ENCODE assay signal across 15 cellular contexts in the genomic region with DNA sequence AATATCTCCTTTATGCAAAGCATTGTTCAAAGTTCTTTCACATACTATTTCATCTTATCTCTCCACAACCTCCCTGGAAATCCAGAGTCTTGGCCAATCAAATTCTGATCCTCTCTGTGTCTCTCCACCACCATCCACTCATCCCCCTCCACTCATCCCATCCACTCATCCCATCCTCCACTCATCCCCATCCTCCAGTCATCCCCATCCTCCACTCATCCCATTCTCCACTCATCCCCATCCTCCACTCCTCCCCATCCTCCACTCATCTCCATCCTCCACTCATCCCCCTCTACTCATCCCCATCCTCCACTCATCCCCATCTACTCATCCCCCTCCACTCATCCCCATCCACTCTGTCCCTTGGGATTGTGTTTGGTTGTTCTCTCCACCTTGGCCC.
DNase-seq lines count a peak whose midpoint lies in the region; ATAC-seq and TF ChIP-seq lines count a peak whose summit lies in the region.
"Had no signal": no experiment of that assay in that cellular context is flagged by ENCODE, and none has a peak within 500 bp of the region (broad histone marks: within the 10 kb centered on the region; RNA-seq: fewer than 3 reads in every experiment).

No MANE protein-coding gene starts in this region.

- peaks cover 87% of the 10 kb centered on the region for H3K4me1 Mint-ChIP-seq in CD8-positive, alpha-beta T cell (ENCODE audit: low read depth)
- H3K4me1 Mint-ChIP-seq in activated CD8-positive, alpha-beta T cell treated with anti-CD3 and anti-CD28 coated beads for 36 hours (ENCODE audit: low read depth), result peaks cover 93% of the 10 kb centered on the region

- peak; percentile 18 for DNase-seq in AG08395 (ENCODE audit: low spot score)
- no peak for DNase-seq in CD8-positive, alpha-beta T cell
- DNase-seq in activated CD8-positive, alpha-beta T cell treated with anti-CD3 and anti-CD28 coated beads for 36 hours, result no peak
- no peak for DNase-seq in lower lobe of right lung
- no peak for DNase-seq in SJCRH30
- no peak for DNase-seq in NCI-H524 treated with DMSO at 0.1 percent for 48 hours (lab: John Stamatoyannopoulos, UW)
- DNase-seq in dorsolateral prefrontal cortex, result no peak
- DNase-seq: activated CD4-positive, alpha-beta T cell treated with anti-CD3 and anti-CD28 coated beads, Interleukin-2, amount 50 U/mL, for 4 hours; C1 segment of cervical spinal cord; midbrain; NCI-H2081 treated with DMSO at 0.1 percent for 48 hours; ovary; small intestine; substantia nigra had no signal

- peak overlapping the region; percentile 95 for H3K27ac Mint-ChIP-seq in CD8-positive, alpha-beta T cell
- H3K27ac Mint-ChIP-seq in activated CD8-positive, alpha-beta T cell treated with anti-CD3 and anti-CD28 coated beads for 36 hours, result peak overlapping the region; percentile 92

- H3K9me3 Mint-ChIP-seq in CD8-positive, alpha-beta T cell, result peaks cover 3% of the 10 kb centered on the region
- peaks cover 13% of the 10 kb centered on the region for H3K9me3 Mint-ChIP-seq in activated CD8-positive, alpha-beta T cell treated with anti-CD3 and anti-CD28 coated beads for 36 hours

- H3K27me3 Mint-ChIP-seq in CD8-positive, alpha-beta T cell (ENCODE audit: low read depth), result no peaks in the 10 kb centered on the region
- H3K27me3 Mint-ChIP-seq in activated CD8-positive, alpha-beta T cell treated with anti-CD3 and anti-CD28 coated beads for 36 hours, result no peaks in the 10 kb centered on the region

- H3K4me3 Mint-ChIP-seq in CD8-positive, alpha-beta T cell, result no peak overlapping the region
- H3K4me3 Mint-ChIP-seq in activated CD8-positive, alpha-beta T cell treated with anti-CD3 and anti-CD28 coated beads for 36 hours, result no peak overlapping the region

- TF ChIP-seq CTCF in CD8-positive, alpha-beta T cell (IDR thresholded peaks at IDR 0.05), result no peak
- TF ChIP-seq CTCF in activated CD8-positive, alpha-beta T cell treated with anti-CD3 and anti-CD28 coated beads for 36 hours (IDR thresholded peaks at IDR 0.05), result no peak
- TF ChIP-seq CTCF in lower lobe of right lung (IDR thresholded peaks at IDR 0.05) (no peak), dorsolateral prefrontal cortex (IDR thresholded peaks at IDR 0.05 in 54 of 56, conservative IDR thresholded peaks at IDR 0.05 in 2 of 56; ENCODE audit: low read depth in 1 of 56, partially characterized antibody in 56 of 56) (no peak)

- H3K4me1 ChIP-seq in CD8-positive, alpha-beta T cell (ENCODE audit: insufficient read depth, low read length), result peaks cover 81% of the 10 kb centered on the region
- H3K4me1 ChIP-seq in lower lobe of right lung (peaks cover 7% of the 10 kb centered on the region), SJCRH30 (no peaks in the 10 kb centered on the region)

- H3K4me3 ChIP-seq in CD8-positive, alpha-beta T cell (ENCODE audit: low read depth, low read length), result no peak overlapping the region
- H3K4me3 ChIP-seq in lower lobe of right lung (no peak overlapping the region), SJCRH30 (no peak overlapping the region), dorsolateral prefrontal cortex (no peak overlapping the region)
- H3K4me3 ChIP-seq: gastroesophageal sphincter, ovary had no signal

- no peaks in the 10 kb centered on the region for H3K27me3 ChIP-seq in CD8-positive, alpha-beta T cell (ENCODE audit: insufficient read depth, low read length)
- H3K27me3 ChIP-seq in lower lobe of right lung (ENCODE audit: low read depth) (no peaks in the 10 kb centered on the region), SJCRH30 (no peaks in the 10 kb centered on the region), dorsolateral prefrontal cortex (no peaks in the 10 kb centered on the region)
- H3K27me3 ChIP-seq: gastroesophageal sphincter, ovary had no signal

- no peaks in the 10 kb centered on the region for H3K9me3 ChIP-seq in CD8-positive, alpha-beta T cell (ENCODE audit: low read length)
- H3K9me3 ChIP-seq in lower lobe of right lung, result no peaks in the 10 kb centered on the region
- no peaks in the 10 kb centered on the region for H3K9me3 ChIP-seq in SJCRH30 (replicated peaks)
- H3K9me3 ChIP-seq: gastroesophageal sphincter, ovary had no signal

- intact Hi-C loops in CD8-positive, alpha-beta T cell (cut with DNase I, micrococcal nuclease), result loop anchor here (5.0 kb wide), 1 partner anchor 99 kb away; a partner anchor contains a TSS
- intact Hi-C loops in activated CD8-positive, alpha-beta T cell treated with anti-CD3 and anti-CD28 coated beads for 36 hours (cut with micrococcal nuclease), result loop anchor here (10.0 kb wide), 1 partner anchor 206 kb away; a partner anchor contains a TSS
- intact Hi-C loops in lower lobe of right lung (cut with DNase I), result no loop called here
- intact Hi-C loops in dorsolateral prefrontal cortex (cut with DNase I), result no loop called here

- POLR2A ChIA-PET in CD8-positive, alpha-beta T cell (lab: Charles Lee), result no interaction called here
- POLR2A ChIA-PET in activated CD8-positive, alpha-beta T cell treated with anti-CD3 and anti-CD28 coated beads for 36 hours (lab: Charles Lee), result interaction anchor here (1.0 to 3.2 kb wide), 4 partner anchors 10 to 99 kb away, joined by 3 to 9 read pairs (median 4); no protein-coding TSS in a partner anchor

- ATAC-seq in CD8-positive, alpha-beta T cell, result no peak
- ATAC-seq in activated CD8-positive, alpha-beta T cell treated with anti-CD3 and anti-CD28 coated beads for 36 hours, result no peak
- ATAC-seq in lower lobe of right lung, result peak; percentile 45 to 64
- ATAC-seq: gastroesophageal sphincter had no signal

- H3K36me3 Mint-ChIP-seq in CD8-positive, alpha-beta T cell, result peaks cover 25% of the 10 kb centered on the region
- H3K36me3 Mint-ChIP-seq in activated CD8-positive, alpha-beta T cell treated with anti-CD3 and anti-CD28 coated beads for 36 hours (ENCODE audit: low read depth), result peaks cover 75% of the 10 kb centered on the region

- H3K36me3 ChIP-seq in CD8-positive, alpha-beta T cell (ENCODE audit: insufficient read depth, low read length), result no peaks in the 10 kb centered on the region
- H3K36me3 ChIP-seq in lower lobe of right lung, result no peaks in the 10 kb centered on the region
- no peaks in the 10 kb centered on the region for H3K36me3 ChIP-seq in SJCRH30
- H3K36me3 ChIP-seq: gastroesophageal sphincter, ovary had no signal

- no peak overlapping the region for H3K27ac ChIP-seq in CD8-positive, alpha-beta T cell (ENCODE audit: low read depth, low read length)
- H3K27ac ChIP-seq in lower lobe of right lung (no peak overlapping the region), SJCRH30 (no peak overlapping the region), dorsolateral prefrontal cortex (no peak overlapping the region)
- H3K27ac ChIP-seq: gastroesophageal sphincter, ovary had no signal

- CTCF ChIA-PET in CD8-positive, alpha-beta T cell (lab: Charles Lee), result interaction anchor here (2.1 kb wide), 1 partner anchor 99 kb away, joined by 6 read pairs; no protein-coding TSS in a partner anchor
- CTCF ChIA-PET in activated CD8-positive, alpha-beta T cell treated with anti-CD3 and anti-CD28 coated beads for 36 hours (lab: Charles Lee), result interaction anchor here (1.0 to 2.7 kb wide), 3 partner anchors 87 to 104 kb away, joined by 3 to 7 read pairs (median 3); no protein-coding TSS in a partner anchor

Comparison
In these comparisons a context has a peak if more than half of its experiments do, and no peak if none do; other contexts are left out.
1. ATAC-seq: peak in lower lobe of right lung (2 of 2); none in CD8-positive, alpha-beta T cell (single experiment) and activated CD8-positive, alpha-beta T cell treated with anti-CD3 and anti-CD28 coated beads for 36 hours (single experiment).
2. intact Hi-C loops: an anchor here in CD8-positive, alpha-beta T cell (5.0 kb wide) and activated CD8-positive, alpha-beta T cell treated with anti-CD3 and anti-CD28 coated beads for 36 hours (10.0 kb wide); none called in lower lobe of right lung and dorsolateral prefrontal cortex.